ENCODE assay signal across 5 cellular contexts in the genomic region with DNA sequence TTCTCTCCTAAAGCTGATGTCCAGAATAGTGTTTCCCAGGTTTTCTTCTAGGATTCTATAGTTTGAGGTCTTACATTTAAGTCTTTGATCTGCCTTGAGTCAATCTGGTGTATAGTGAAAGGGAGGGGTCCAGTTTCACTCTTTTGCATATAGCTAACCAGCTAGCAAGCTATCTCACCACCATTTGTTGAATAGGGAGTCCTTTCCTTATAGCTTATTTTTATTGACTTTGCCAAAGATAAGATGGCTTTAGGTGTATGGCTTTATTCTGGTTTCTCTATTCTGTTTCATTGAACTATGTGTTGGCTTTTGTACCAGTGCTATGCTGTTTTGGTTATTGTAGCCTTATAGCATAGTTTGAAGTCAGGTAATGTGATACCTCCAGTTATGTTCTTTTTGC.
"Had no signal": no experiment of that assay in that cellular context is flagged by ENCODE, and none has a peak within 500 bp of the region (broad histone marks: within the 10 kb centered on the region; RNA-seq: fewer than 3 reads in every experiment).

No MANE protein-coding gene starts in this region.

- DNase-seq: H9, HCEC 1CT had no signal

- H2AFZ ChIP-seq: GM23338 had no signal

- ATAC-seq: GM23338, HepG2 had no signal

- H3K4me2 ChIP-seq: GM23338 had no signal

- H3K27ac ChIP-seq: HL-60 had no signal

- H3K4me3 ChIP-seq: GM23338 had no signal
